In genomic region chr10:64210211-64210610, GRCh38 we compare ENCODE assay signal across 7 cellular contexts.
"Had no signal": no experiment of that assay in that cellular context is flagged by ENCODE, and none has a peak within 500 bp of the region (broad histone marks: within the 10 kb centered on the region; RNA-seq: fewer than 3 reads in every experiment).

No MANE protein-coding gene starts in this region.

- H3K4me3 ChIP-seq: GM23338, HAP-1 had no signal

- FAIRE-seq: HTR-8/SVneo had no signal

- H3K9ac ChIP-seq: KMS-11 had no signal

- H3K9me3 ChIP-seq: HAP-1 had no signal

- H2AFZ ChIP-seq: GM23338 had no signal

- H3K4me2 ChIP-seq: GM23338, KMS-11 had no signal

- ATAC-seq: GM23338 had no signal

- DNase-seq: H7, IMR-90, KBM-7 had no signal

- H3K27ac ChIP-seq: KMS-11 had no signal

- H3K4me1 ChIP-seq: HAP-1 had no signal

- H3K36me3 ChIP-seq: HAP-1 had no signal
